In genomic region chr6:36692861-36693702, GRCh38 we compare ENCODE assay signal across 14 cellular contexts. TPM values are rescaled to one million over a fixed set of nuclear protein-coding genes. Genes with fewer than 3 reads are reported as not detected.
DNase-seq lines count a peak whose midpoint lies in the region; ATAC-seq and TF ChIP-seq lines count a peak whose summit lies in the region.
"Had no signal": no experiment of that assay in that cellular context is flagged by ENCODE, and none has a peak within 500 bp of the region (broad histone marks: within the 10 kb centered on the region; RNA-seq: fewer than 3 reads in every experiment).

No MANE protein-coding gene starts in this region.

- DNase-seq in activated effector memory CD4-positive, alpha-beta T cell treated with anti-CD3 and anti-CD28 coated beads, Interleukin-2, amount 50 U/mL, for 16 hours: peak; percentile 43
- DNase-seq in activated effector memory CD4-positive, alpha-beta T cell treated with Interleukin-2 at 50 U/mL for 16 hours: no peak
- no peak for DNase-seq in activated T-helper 2 cell treated with anti-CD3 and anti-CD28 coated beads, Interferon-gamma antibody, Interleukin-2, Interleukin-4, amounts not matched to agents 10 μg/mL and 5 μg/mL and 100 μg/mL, durations not matched to agents 14 hours and 24 hours and 36 hours (ENCODE audit: low spot score)
- DNase-seq in left lobe of liver (ENCODE audit: low spot score): no peak
- peak; percentile 77 for DNase-seq in stomach
- DNase-seq in SK-N-DZ (ENCODE audit: low spot score): no peak
- no peak for DNase-seq in NCI-H2227 (lab: John Stamatoyannopoulos, UW; ENCODE audit: unreplicated experiment)
- DNase-seq: activated CD8-positive, alpha-beta memory T cell treated with anti-CD3 and anti-CD28 coated beads, Interleukin-2, amount 50 U/mL, for 48 hours; DMS53; glutamatergic neuron had no signal

- no peaks in the 10 kb centered on the region for H3K9me3 ChIP-seq in stomach
- H3K9me3 ChIP-seq: ascending aorta, Peyer's patch had no signal

- peak overlapping the region; percentile 9 for H3K27ac Mint-ChIP-seq in activated T-helper 2 cell treated with anti-CD3 and anti-CD28 coated beads, Interferon-gamma antibody, Interleukin-2, Interleukin-4, amounts not matched to agents 10 μg/mL and 5 μg/mL and 100 μg/mL, durations not matched to agents 14 hours and 24 hours and 36 hours

- WGBS in stomach, 5 donors: 61 to 69% (median 65%) methylated on average over 27 of the region's 27 CpGs

- no peak overlapping the region for H3K4me3 Mint-ChIP-seq in activated T-helper 2 cell treated with anti-CD3 and anti-CD28 coated beads, Interferon-gamma antibody, Interleukin-2, Interleukin-4, amounts not matched to agents 10 μg/mL and 5 μg/mL and 100 μg/mL, durations not matched to agents 14 hours and 24 hours and 36 hours (ENCODE audit: low read depth)

- no peak overlapping the region for H3K4me3 ChIP-seq in stomach
- H3K4me3 ChIP-seq: ascending aorta, Peyer's patch had no signal

- H3K36me3 Mint-ChIP-seq in activated T-helper 2 cell treated with anti-CD3 and anti-CD28 coated beads, Interferon-gamma antibody, Interleukin-2, Interleukin-4, amounts not matched to agents 10 μg/mL and 5 μg/mL and 100 μg/mL, durations not matched to agents 14 hours and 24 hours and 36 hours (ENCODE audit: low read depth): no peaks in the 10 kb centered on the region

- intact Hi-C loops in activated T-helper 2 cell treated with anti-CD3 and anti-CD28 coated beads, Interferon-gamma antibody, Interleukin-2, Interleukin-4, amounts not matched to agents 10 μg/mL and 5 μg/mL and 100 μg/mL, durations not matched to agents 14 hours and 24 hours and 36 hours (cut with micrococcal nuclease): no loop called here
- intact Hi-C loops in stomach (cut with DNase I; ENCODE audit: low total_unique reads): no loop called here

- H3K27ac ChIP-seq in stomach: no peak overlapping the region
- H3K27ac ChIP-seq: ascending aorta had no signal

- H3K4me1 Mint-ChIP-seq in activated T-helper 2 cell treated with anti-CD3 and anti-CD28 coated beads, Interferon-gamma antibody, Interleukin-2, Interleukin-4, amounts not matched to agents 10 μg/mL and 5 μg/mL and 100 μg/mL, durations not matched to agents 14 hours and 24 hours and 36 hours (ENCODE audit: low read depth): peaks cover 50% of the 10 kb centered on the region

- no peaks in the 10 kb centered on the region for H3K36me3 ChIP-seq in stomach
- H3K36me3 ChIP-seq: Peyer's patch had no signal

- ATAC-seq in left lobe of liver: peak; percentile 61
- no peak for ATAC-seq in GM19397 (IDR thresholded peaks at IDR 0.05; ENCODE audit: unreplicated experiment)

- no peaks in the 10 kb centered on the region for H3K27me3 ChIP-seq in stomach
- H3K27me3 ChIP-seq: ascending aorta, Peyer's patch had no signal

- peaks cover 4% of the 10 kb centered on the region for H3K9me3 Mint-ChIP-seq in activated T-helper 2 cell treated with anti-CD3 and anti-CD28 coated beads, Interferon-gamma antibody, Interleukin-2, Interleukin-4, amounts not matched to agents 10 μg/mL and 5 μg/mL and 100 μg/mL, durations not matched to agents 14 hours and 24 hours and 36 hours

- TF ChIP-seq CTCF in stomach (IDR thresholded peaks at IDR 0.05): no peak

- no peak for TF ChIP-seq POLR2A in stomach (IDR thresholded peaks at IDR 0.05)

- TF ChIP-seq EP300 in stomach (IDR thresholded peaks at IDR 0.05): no peak

- no peaks in the 10 kb centered on the region for H3K27me3 Mint-ChIP-seq in activated T-helper 2 cell treated with anti-CD3 and anti-CD28 coated beads, Interferon-gamma antibody, Interleukin-2, Interleukin-4, amounts not matched to agents 10 μg/mL and 5 μg/mL and 100 μg/mL, durations not matched to agents 14 hours and 24 hours and 36 hours (ENCODE audit: low read depth)

- H3K4me1 ChIP-seq in stomach: peaks cover 0 to 16% (median 12%) of the 10 kb centered on the region in 4 donors

RNA-seq across cellular contexts. Expression of gene RAB44, which starts 4.5 kb away (rescaled TPM):
- not detected in 2 replicates for total RNA-seq in activated T-helper 2 cell treated with anti-CD3 and anti-CD28 coated beads, Interferon-gamma antibody, Interleukin-2, Interleukin-4, amounts not matched to agents 10 μg/mL and 5 μg/mL and 100 μg/mL, durations not matched to agents 14 hours and 24 hours and 36 hours
- total RNA-seq in left lobe of liver (0.08 TPM), stomach (1 to 10 TPM in 1 of 5 donors, under 1 TPM in 1, not detected in 3; 0.37 to 2.5 TPM)
- polyA plus RNA-seq in stomach: under 1 TPM; 0.15 to 0.23 (median 0.19) TPM
- polyA plus RNA-seq in SK-N-DZ (2014; cell fraction: cytosol; rRNA removed): not detected in 2 replicates
- not detected in 2 replicates for polyA plus RNA-seq in SK-N-DZ (2014; cell fraction: nucleus; rRNA removed)
- polyA plus RNA-seq: AG04450 had no signal

RNA-seq across cellular contexts. Expression of gene CDKN1A, which starts 14.6 kb away (rescaled TPM):
- total RNA-seq in activated T-helper 2 cell treated with anti-CD3 and anti-CD28 coated beads, Interferon-gamma antibody, Interleukin-2, Interleukin-4, amounts not matched to agents 10 μg/mL and 5 μg/mL and 100 μg/mL, durations not matched to agents 14 hours and 24 hours and 36 hours: 43.9 and 45.3 TPM in 2 replicates
- 32.6 TPM for total RNA-seq in left lobe of liver
- 100 to 1,000 TPM in 1 of 5 donors, 10 to 100 TPM in 4; 41.4 to 116 (median 47.3) TPM for total RNA-seq in stomach
- 100 to 1,000 TPM in 1 of 3 donors, 10 to 100 TPM in 2; 36.5 to 118 (median 75.5) TPM for polyA plus RNA-seq in stomach
- 3.6 and 5.1 TPM in 2 replicates for polyA plus RNA-seq in SK-N-DZ (2014; cell fraction: cytosol; rRNA removed)
- 2.3 and 2.7 TPM in 2 replicates for polyA plus RNA-seq in SK-N-DZ (2014; cell fraction: nucleus; rRNA removed)

Comparison
In these comparisons a context has a peak if more than half of its experiments do, and no peak if none do; other contexts are left out.
1. DNase-seq: peak in activated effector memory CD4-positive, alpha-beta T cell treated with anti-CD3 and anti-CD28 coated beads, Interleukin-2, amount 50 U/mL, for 16 hours (single experiment) and stomach (single experiment); none in activated effector memory CD4-positive, alpha-beta T cell treated with Interleukin-2 at 50 U/mL for 16 hours (single experiment), activated T-helper 2 cell treated with anti-CD3 and anti-CD28 coated beads, Interferon-gamma antibody, Interleukin-2, Interleukin-4, amounts not matched to agents 10 μg/mL and 5 μg/mL and 100 μg/mL, durations not matched to agents 14 hours and 24 hours and 36 hours (single experiment), left lobe of liver (single experiment), SK-N-DZ (single experiment) and NCI-H2227 (single experiment).